ENCODE assay signal across 17 cellular contexts in genomic region chr6:30806581-30807183, GRCh38.
"Had no signal": no experiment of that assay in that cellular context is flagged by ENCODE, and none has a peak within 500 bp of the region (broad histone marks: within the 10 kb centered on the region; RNA-seq: fewer than 3 reads in every experiment).

No MANE protein-coding gene starts in this region.

- H3K79me2 ChIP-seq: hepatocyte, parathyroid adenoma had no signal

- H3K9ac ChIP-seq: parathyroid adenoma had no signal

- H3K4me3 ChIP-seq: cardiac muscle cell, esophagus squamous epithelium, hepatocyte, transverse colon had no signal

- H2AFZ ChIP-seq: hepatocyte, parathyroid adenoma had no signal

- H3K27ac ChIP-seq: cardiac muscle cell, esophagus squamous epithelium, hepatocyte, parathyroid adenoma, transverse colon had no signal

- FAIRE-seq: colon, TTC549 had no signal

- H3K36me3 ChIP-seq: cardiac muscle cell, esophagus squamous epithelium, transverse colon had no signal

- H3K9me3 ChIP-seq: esophagus squamous epithelium, transverse colon had no signal

- ATAC-seq: stimulated activated memory B cell treated with anti-CD40 and anti-IgM and Interleukin-4, amounts not matched to agents 10 μg/mL and 1 μg/mL and 100 μg/mL, for 72 hours; T-helper 17 cell had no signal

- H3K4me2 ChIP-seq: hepatocyte had no signal

- H3K27me3 ChIP-seq: cardiac muscle cell, esophagus squamous epithelium, hepatocyte, transverse colon had no signal

- DNase-seq: activated B cell treated with CpG ODN at 0.5 μM for 24 hours; activated CD4-positive, alpha-beta T cell treated with anti-CD3 and anti-CD28 coated beads, Interleukin-2, amount 10 ng/mL, durations not matched to agents 7 days and 5 days; activated naive CD4-positive, alpha-beta T cell; esophagus squamous epithelium; islet precursor cell; naive B cell; stimulated activated CD4-positive, alpha-beta T cell treated with anti-CD3 and anti-CD28 coated beads, Interleukin-12 subunit alpha, Interleukin-12 subunit beta, amount 100 ng/mL, for 4 hours; stimulated activated CD4-positive, alpha-beta T cell treated with anti-CD3 and anti-CD28 coated beads, Interleukin-2, amount 100 ng/mL, for 48 hours; substantia nigra; T-helper 17 cell; transverse colon had no signal
